Comparison of ENCODE assay signal across 1 cellular context in genomic region chr22:35743466-35743865, GRCh38.
TF ChIP-seq lines count a peak whose summit lies in the region.

No MANE protein-coding gene starts in this region.

TF ChIP-seq in IMR-90, 13 proteins besides CTCF, POLR2A, EP300 and RAD21 (continued from another document):
- TF ChIP-seq USF2 (IDR thresholded peaks at IDR 0.05; ENCODE audit: low read depth, low read length) (no peak), MAZ (IDR thresholded peaks at IDR 0.05; ENCODE audit: borderline replicate concordance, low read depth, low read length) (no peak), CEBPB (IDR thresholded peaks at IDR 0.05; ENCODE audit: low read depth, low read length) (no peak), SMC3 (IDR thresholded peaks at IDR 0.05; ENCODE audit: low read depth, low read length) (no peak), RCOR1 (IDR thresholded peaks at IDR 0.05; ENCODE audit: insufficient replicate concordance, low read length) (no peak)
- TF ChIP-seq, protein P1, sequence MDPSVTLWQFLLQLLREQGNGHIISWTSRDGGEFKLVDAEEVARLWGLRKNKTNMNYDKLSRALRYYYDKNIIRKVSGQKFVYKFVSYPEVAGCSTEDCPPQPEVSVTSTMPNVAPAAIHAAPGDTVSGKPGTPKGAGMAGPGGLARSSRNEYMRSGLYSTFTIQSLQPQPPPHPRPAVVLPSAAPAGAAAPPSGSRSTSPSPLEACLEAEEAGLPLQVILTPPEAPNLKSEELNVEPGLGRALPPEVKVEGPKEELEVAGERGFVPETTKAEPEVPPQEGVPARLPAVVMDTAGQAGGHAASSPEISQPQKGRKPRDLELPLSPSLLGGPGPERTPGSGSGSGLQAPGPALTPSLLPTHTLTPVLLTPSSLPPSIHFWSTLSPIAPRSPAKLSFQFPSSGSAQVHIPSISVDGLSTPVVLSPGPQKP (IDR thresholded peaks at IDR 0.05; ENCODE audit: borderline replicate concordance, low read depth, low read length), result no peak
